In genomic region chr15:32733276-32733675, GRCh38 we compare ENCODE assay signal across 15 cellular contexts. TPM values are rescaled to one million over a fixed set of nuclear protein-coding genes. Genes with fewer than 3 reads are reported as not detected.
"Had no signal": no experiment of that assay in that cellular context is flagged by ENCODE, and none has a peak within 500 bp of the region (broad histone marks: within the 10 kb centered on the region; RNA-seq: fewer than 3 reads in every experiment).

No MANE protein-coding gene starts in this region.

- H3K4me1 ChIP-seq: lower lobe of right lung, tibial nerve had no signal

- DNase-seq: activated CD4-positive, alpha-beta T cell treated with anti-CD3 and anti-CD28 coated beads, Interleukin-2, amount 10 ng/mL, durations not matched to agents 7 days and 5 days; activated CD4-positive, CD25-positive, alpha-beta regulatory T cell; activated naive CD4-positive, alpha-beta T cell treated with anti-CD3 and anti-CD28 coated beads, Interleukin-2, amount 10 ng/mL, durations not matched to agents 7 days and 5 days; hypothalamus; lower lobe of right lung; midbrain; naive B cell; posterior cingulate gyrus; right cardiac atrium; T-helper 17 cell had no signal

- H3K27ac ChIP-seq: lower lobe of right lung, tibial nerve had no signal

- H3K9me3 ChIP-seq: tibial nerve had no signal

- H3K27me3 ChIP-seq: tibial nerve had no signal

- ATAC-seq: lower lobe of right lung; right cardiac atrium; stimulated activated effector memory CD8-positive, alpha-beta T cell treated with anti-CD3 and anti-CD28 coated beads, Interleukin-12 subunit alpha, Interleukin-12 subunit beta, amount 100 ng/mL, for 72 hours; T-helper 17 cell had no signal

- H3K4me3 ChIP-seq: lower lobe of right lung, tibial nerve had no signal

- FAIRE-seq: bronchial epithelial cell, colon had no signal

- H3K36me3 ChIP-seq: lower lobe of right lung, tibial nerve had no signal

RNA-seq across cellular contexts. Expression of gene GREM1, which starts 15.5 kb away (rescaled TPM):
- total RNA-seq: activated CD4-positive, alpha-beta T cell treated with anti-CD3 and anti-CD28 coated beads, Interleukin-2, amount 10 ng/mL, durations not matched to agents 7 days and 5 days; activated T-helper 2 cell treated with anti-CD3 and anti-CD28 coated beads, Interferon-gamma antibody, Interleukin-2, Interleukin-4, amounts not matched to agents 10 μg/mL and 5 μg/mL and 100 μg/mL, durations not matched to agents 14 hours and 24 hours and 36 hours; T-helper 17 cell had no signal
